Comparison of ENCODE assay signal across 27 cellular contexts in the genomic region with DNA sequence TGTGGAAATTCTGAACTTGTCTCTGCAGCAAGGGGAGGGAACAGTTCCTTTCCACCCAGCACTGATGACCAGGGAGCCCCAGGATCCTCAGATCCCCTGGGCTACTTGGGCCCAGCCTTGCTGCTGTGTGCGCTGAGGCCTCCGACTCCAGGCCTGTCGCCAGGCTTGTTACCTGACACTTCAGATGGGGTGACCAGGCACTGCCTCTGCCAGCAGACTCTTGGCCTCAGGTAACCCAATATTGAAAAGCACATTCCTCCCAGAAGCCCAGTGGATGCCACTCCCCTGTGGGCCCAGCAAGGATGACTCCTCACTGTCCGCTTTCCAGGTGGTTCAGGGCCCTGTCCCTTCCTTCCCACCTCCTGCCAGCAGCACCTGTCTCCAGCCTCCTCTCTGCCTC. TPM values are rescaled to one million over a fixed set of nuclear protein-coding genes. Genes with fewer than 3 reads are reported as not detected.
"Had no signal": no experiment of that assay in that cellular context is flagged by ENCODE, and none has a peak within 500 bp of the region (broad histone marks: within the 10 kb centered on the region; RNA-seq: fewer than 3 reads in every experiment).

No MANE protein-coding gene starts in this region.

- H3K4me3 Mint-ChIP-seq: activated CD4-positive, alpha-beta T cell treated with anti-CD3 and anti-CD28 coated beads, Interleukin-2, amount 10 ng/mL, durations not matched to agents 7 days and 5 days; activated CD8-positive, alpha-beta memory T cell treated with anti-CD3 and anti-CD28 coated beads, Interleukin-2, amount 10 ng/mL, durations not matched to agents 7 days and 5 days; activated CD8-positive, alpha-beta T cell treated with anti-CD3 and anti-CD28 coated beads for 36 hours; activated naive CD4-positive, alpha-beta T cell treated with anti-CD3 and anti-CD28 coated beads, Interleukin-2, amount 10 ng/mL, durations not matched to agents 7 days and 5 days; immature natural killer cell; natural killer cell treated with Interleukin-12 subunit alpha and Interleukin-12 subunit beta and Interleukin-15 and Interleukin-18, amount 100 ng/mL, for 72 hours; stimulated activated effector memory CD8-positive, alpha-beta T cell treated with anti-CD3 and anti-CD28 coated beads, Interleukin-12 subunit alpha, Interleukin-12 subunit beta, amount 100 ng/mL, for 72 hours; stimulated activated naive CD8-positive, alpha-beta T cell treated with anti-CD3 and anti-CD28 coated beads, Interleukin-15, amount 100 ng/mL, for 72 hours had no signal

- H3K36me3 ChIP-seq: prostate gland, tibial nerve, vagina, WERI-Rb-1 had no signal

- H3K4me1 ChIP-seq: prostate gland, tibial nerve, vagina had no signal

- H3K9me3 ChIP-seq: prostate gland, vagina had no signal

- H3K27ac Mint-ChIP-seq: activated CD4-positive, alpha-beta T cell treated with anti-CD3 and anti-CD28 coated beads, Interleukin-2, amount 10 ng/mL, durations not matched to agents 7 days and 5 days; activated CD8-positive, alpha-beta memory T cell treated with anti-CD3 and anti-CD28 coated beads, Interleukin-2, amount 10 ng/mL, durations not matched to agents 7 days and 5 days; activated CD8-positive, alpha-beta T cell treated with anti-CD3 and anti-CD28 coated beads for 36 hours; activated naive CD4-positive, alpha-beta T cell treated with anti-CD3 and anti-CD28 coated beads, Interleukin-2, amount 10 ng/mL, durations not matched to agents 7 days and 5 days; immature natural killer cell; stimulated activated effector memory CD8-positive, alpha-beta T cell treated with anti-CD3 and anti-CD28 coated beads, Interleukin-12 subunit alpha, Interleukin-12 subunit beta, amount 100 ng/mL, for 72 hours had no signal

- H3K9me3 Mint-ChIP-seq: activated CD4-positive, alpha-beta T cell treated with anti-CD3 and anti-CD28 coated beads, Interleukin-2, amount 10 ng/mL, durations not matched to agents 7 days and 5 days; activated CD8-positive, alpha-beta T cell treated with anti-CD3 and anti-CD28 coated beads for 36 hours; activated naive CD4-positive, alpha-beta T cell treated with anti-CD3 and anti-CD28 coated beads, Interleukin-2, amount 10 ng/mL, durations not matched to agents 7 days and 5 days; immature natural killer cell; natural killer cell treated with Interleukin-12 subunit alpha and Interleukin-12 subunit beta and Interleukin-15 and Interleukin-18, amount 100 ng/mL, for 72 hours; stimulated activated effector memory CD8-positive, alpha-beta T cell treated with anti-CD3 and anti-CD28 coated beads, Interleukin-12 subunit alpha, Interleukin-12 subunit beta, amount 100 ng/mL, for 72 hours; stimulated activated naive CD8-positive, alpha-beta T cell treated with anti-CD3 and anti-CD28 coated beads, Interleukin-15, amount 100 ng/mL, for 72 hours had no signal

- ATAC-seq: activated CD8-positive, alpha-beta memory T cell treated with anti-CD3 and anti-CD28 coated beads, Interleukin-2, amount 10 ng/mL, durations not matched to agents 7 days and 5 days; activated CD8-positive, alpha-beta T cell treated with anti-CD3 and anti-CD28 coated beads for 36 hours; left lobe of liver; natural killer cell treated with Interleukin-12 subunit alpha and Interleukin-12 subunit beta and Interleukin-15 and Interleukin-18, amount 100 ng/mL, for 72 hours; stimulated activated effector memory CD8-positive, alpha-beta T cell treated with anti-CD3 and anti-CD28 coated beads, Interleukin-12 subunit alpha, Interleukin-12 subunit beta, amount 100 ng/mL, for 72 hours; stimulated activated naive CD8-positive, alpha-beta T cell treated with anti-CD3 and anti-CD28 coated beads, Interleukin-15, amount 100 ng/mL, for 72 hours had no signal

- H3K36me3 Mint-ChIP-seq: activated CD8-positive, alpha-beta memory T cell treated with anti-CD3 and anti-CD28 coated beads, Interleukin-2, amount 10 ng/mL, durations not matched to agents 7 days and 5 days; activated naive CD4-positive, alpha-beta T cell treated with anti-CD3 and anti-CD28 coated beads, Interleukin-2, amount 10 ng/mL, durations not matched to agents 7 days and 5 days; immature natural killer cell; natural killer cell treated with Interleukin-12 subunit alpha and Interleukin-12 subunit beta and Interleukin-15 and Interleukin-18, amount 100 ng/mL, for 72 hours; stimulated activated effector memory CD8-positive, alpha-beta T cell treated with anti-CD3 and anti-CD28 coated beads, Interleukin-12 subunit alpha, Interleukin-12 subunit beta, amount 100 ng/mL, for 72 hours had no signal

- H3K4me1 Mint-ChIP-seq: activated CD4-positive, alpha-beta T cell treated with anti-CD3 and anti-CD28 coated beads, Interleukin-2, amount 10 ng/mL, durations not matched to agents 7 days and 5 days; activated CD8-positive, alpha-beta memory T cell treated with anti-CD3 and anti-CD28 coated beads, Interleukin-2, amount 10 ng/mL, durations not matched to agents 7 days and 5 days; activated naive CD4-positive, alpha-beta T cell treated with anti-CD3 and anti-CD28 coated beads, Interleukin-2, amount 10 ng/mL, durations not matched to agents 7 days and 5 days; immature natural killer cell; stimulated activated effector memory CD8-positive, alpha-beta T cell treated with anti-CD3 and anti-CD28 coated beads, Interleukin-12 subunit alpha, Interleukin-12 subunit beta, amount 100 ng/mL, for 72 hours; stimulated activated naive CD8-positive, alpha-beta T cell treated with anti-CD3 and anti-CD28 coated beads, Interleukin-15, amount 100 ng/mL, for 72 hours had no signal

- H3K27me3 ChIP-seq: hepatocyte, tibial nerve, vagina had no signal

- H3K4me3 ChIP-seq: hepatocyte, prostate gland, tibial nerve, vagina had no signal

- H3K27ac ChIP-seq: hepatocyte, prostate gland, tibial nerve, vagina, WERI-Rb-1 had no signal

- DNase-seq: activated CD4-positive, alpha-beta T cell treated with anti-CD3 and anti-CD28 coated beads, Interleukin-2, amount 10 ng/mL, durations not matched to agents 7 days and 5 days; activated CD4-positive, CD25-positive, alpha-beta regulatory T cell treated with anti-CD3 and anti-CD28 coated beads, Interleukin-2, amount 50 U/mL, for 72 hours; activated CD8-positive, alpha-beta memory T cell treated with anti-CD3 and anti-CD28 coated beads, Interleukin-2, amount 10 ng/mL, durations not matched to agents 7 days and 5 days; activated CD8-positive, alpha-beta T cell treated with anti-CD3 and anti-CD28 coated beads for 36 hours; activated effector memory CD4-positive, alpha-beta T cell treated with anti-CD3 and anti-CD28 coated beads, Interleukin-2, amount 50 U/mL, for 16 hours; activated naive CD4-positive, alpha-beta T cell treated with anti-CD3 and anti-CD28 coated beads, Interleukin-2, amount 10 ng/mL, durations not matched to agents 7 days and 5 days; activated T-cell treated with anti-CD3 and anti-CD28 coated beads for 4 hours; amygdala; cortex of kidney; foreskin melanocyte; glutamatergic neuron; immature natural killer cell; right cardiac atrium; small intestine; stimulated activated CD4-positive, alpha-beta T cell treated with anti-CD3 and anti-CD28 coated beads, Interleukin-2, amount 100 ng/mL, for 24 hours; stimulated activated naive CD8-positive, alpha-beta T cell treated with anti-CD3 and anti-CD28 coated beads, Interleukin-15, amount 100 ng/mL, for 72 hours; WERI-Rb-1 had no signal

RNA-seq across cellular contexts. Expression of a gene that starts 3.5 kb away (rescaled TPM):
- total RNA-seq: activated CD4-positive, alpha-beta T cell treated with anti-CD3 and anti-CD28 coated beads, Interleukin-2, amount 10 ng/mL, durations not matched to agents 7 days and 5 days; activated CD8-positive, alpha-beta T cell treated with anti-CD3 and anti-CD28 coated beads for 36 hours; cerebellum; kidney epithelial cell; left lobe of liver; natural killer cell treated with Interleukin-12 subunit alpha and Interleukin-12 subunit beta and Interleukin-15 and Interleukin-18, amount 100 ng/mL, for 72 hours; osteocyte; tibial nerve had no signal
